ENCODE assay signal across 2 cellular contexts in the genomic region with DNA sequence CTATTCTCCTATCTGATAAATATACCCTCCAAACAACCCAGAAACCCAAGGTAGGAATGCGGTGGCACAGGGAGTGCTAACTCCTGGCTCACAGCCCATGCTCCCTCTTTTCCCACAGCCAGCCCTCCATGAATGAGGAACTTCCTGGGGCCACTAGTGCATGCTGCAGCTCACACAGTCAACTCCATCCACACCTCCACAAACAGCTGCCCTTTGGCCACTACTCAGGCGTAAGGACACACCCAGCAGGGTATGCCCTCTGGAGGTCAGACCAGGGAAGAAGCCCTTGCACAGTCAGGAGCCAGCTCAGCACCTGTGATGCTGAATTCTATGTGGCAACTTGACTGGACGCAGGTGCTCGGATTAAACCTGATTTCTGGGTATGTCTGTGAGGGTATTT.
A peak's percentile ranks its signal among the peaks of the same experiment; 100 is the strongest.
TF ChIP-seq lines count a peak whose summit lies in the region.

No MANE protein-coding gene starts in this region.

TF ChIP-seq in SK-N-SH, 30 proteins besides CTCF, POLR2A, EP300 and RAD21 (continued from another document):
- TF ChIP-seq NRF1 (IDR thresholded peaks at IDR 0.05; ENCODE audit: low read depth, low read length) (no peak), SIN3A (IDR thresholded peaks at IDR 0.05; ENCODE audit: borderline replicate concordance, low read depth, low read length) (no peak), RFX5 (IDR thresholded peaks at IDR 0.05; ENCODE audit: low read length) (no peak), FOXM1 (IDR thresholded peaks at IDR 0.05; ENCODE audit: low read depth) (no peak), YY1 (IDR thresholded peaks at IDR 0.05; ENCODE audit: low read depth) (no peak), GATA2 (CRISPR knock-in tag; IDR thresholded peaks at IDR 0.05) (no peak), FOSL2 (IDR thresholded peaks at IDR 0.05; ENCODE audit: borderline replicate concordance, low read depth) (no peak), MEF2A (IDR thresholded peaks at IDR 0.05; ENCODE audit: borderline replicate concordance, low read depth) (no peak), TCF12 (IDR thresholded peaks at IDR 0.05) (no peak), RXRA (IDR thresholded peaks at IDR 0.05; ENCODE audit: borderline replicate concordance, low read depth) (no peak)
- TF ChIP-seq, protein P1, sequence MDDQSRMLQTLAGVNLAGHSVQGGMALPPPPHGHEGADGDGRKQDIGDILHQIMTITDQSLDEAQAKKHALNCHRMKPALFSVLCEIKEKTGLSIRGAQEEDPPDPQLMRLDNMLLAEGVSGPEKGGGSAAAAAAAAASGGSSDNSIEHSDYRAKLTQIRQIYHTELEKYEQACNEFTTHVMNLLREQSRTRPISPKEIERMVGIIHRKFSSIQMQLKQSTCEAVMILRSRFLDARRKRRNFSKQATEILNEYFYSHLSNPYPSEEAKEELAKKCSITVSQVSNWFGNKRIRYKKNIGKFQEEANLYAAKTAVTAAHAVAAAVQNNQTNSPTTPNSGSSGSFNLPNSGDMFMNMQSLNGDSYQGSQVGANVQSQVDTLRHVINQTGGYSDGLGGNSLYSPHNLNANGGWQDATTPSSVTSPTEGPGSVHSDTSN (IDR thresholded peaks at IDR 0.05): no peak
- TF ChIP-seq, protein P2, sequence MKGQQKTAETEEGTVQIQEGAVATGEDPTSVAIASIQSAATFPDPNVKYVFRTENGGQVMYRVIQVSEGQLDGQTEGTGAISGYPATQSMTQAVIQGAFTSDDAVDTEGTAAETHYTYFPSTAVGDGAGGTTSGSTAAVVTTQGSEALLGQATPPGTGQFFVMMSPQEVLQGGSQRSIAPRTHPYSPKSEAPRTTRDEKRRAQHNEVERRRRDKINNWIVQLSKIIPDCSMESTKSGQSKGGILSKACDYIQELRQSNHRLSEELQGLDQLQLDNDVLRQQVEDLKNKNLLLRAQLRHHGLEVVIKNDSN (IDR thresholded peaks at IDR 0.05; ENCODE audit: borderline replicate concordance, low read depth): no peak
- TF ChIP-seq, protein P3, sequence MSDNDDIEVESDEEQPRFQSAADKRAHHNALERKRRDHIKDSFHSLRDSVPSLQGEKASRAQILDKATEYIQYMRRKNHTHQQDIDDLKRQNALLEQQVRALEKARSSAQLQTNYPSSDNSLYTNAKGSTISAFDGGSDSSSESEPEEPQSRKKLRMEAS (IDR thresholded peaks at IDR 0.05; ENCODE audit: low read depth): no peak

TF ChIP-seq in liver, 16 proteins besides CTCF, POLR2A, EP300 and RAD21 (continued from another document):
- TF ChIP-seq, protein P4, sequence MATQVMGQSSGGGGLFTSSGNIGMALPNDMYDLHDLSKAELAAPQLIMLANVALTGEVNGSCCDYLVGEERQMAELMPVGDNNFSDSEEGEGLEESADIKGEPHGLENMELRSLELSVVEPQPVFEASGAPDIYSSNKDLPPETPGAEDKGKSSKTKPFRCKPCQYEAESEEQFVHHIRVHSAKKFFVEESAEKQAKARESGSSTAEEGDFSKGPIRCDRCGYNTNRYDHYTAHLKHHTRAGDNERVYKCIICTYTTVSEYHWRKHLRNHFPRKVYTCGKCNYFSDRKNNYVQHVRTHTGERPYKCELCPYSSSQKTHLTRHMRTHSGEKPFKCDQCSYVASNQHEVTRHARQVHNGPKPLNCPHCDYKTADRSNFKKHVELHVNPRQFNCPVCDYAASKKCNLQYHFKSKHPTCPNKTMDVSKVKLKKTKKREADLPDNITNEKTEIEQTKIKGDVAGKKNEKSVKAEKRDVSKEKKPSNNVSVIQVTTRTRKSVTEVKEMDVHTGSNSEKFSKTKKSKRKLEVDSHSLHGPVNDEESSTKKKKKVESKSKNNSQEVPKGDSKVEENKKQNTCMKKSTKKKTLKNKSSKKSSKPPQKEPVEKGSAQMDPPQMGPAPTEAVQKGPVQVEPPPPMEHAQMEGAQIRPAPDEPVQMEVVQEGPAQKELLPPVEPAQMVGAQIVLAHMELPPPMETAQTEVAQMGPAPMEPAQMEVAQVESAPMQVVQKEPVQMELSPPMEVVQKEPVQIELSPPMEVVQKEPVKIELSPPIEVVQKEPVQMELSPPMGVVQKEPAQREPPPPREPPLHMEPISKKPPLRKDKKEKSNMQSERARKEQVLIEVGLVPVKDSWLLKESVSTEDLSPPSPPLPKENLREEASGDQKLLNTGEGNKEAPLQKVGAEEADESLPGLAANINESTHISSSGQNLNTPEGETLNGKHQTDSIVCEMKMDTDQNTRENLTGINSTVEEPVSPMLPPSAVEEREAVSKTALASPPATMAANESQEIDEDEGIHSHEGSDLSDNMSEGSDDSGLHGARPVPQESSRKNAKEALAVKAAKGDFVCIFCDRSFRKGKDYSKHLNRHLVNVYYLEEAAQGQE (IDR thresholded peaks at IDR 0.05): no peak
- TF ChIP-seq RXRA (IDR thresholded peaks at IDR 0.05): peak; percentile 65 to 88
- TF ChIP-seq HNF4G (IDR thresholded peaks at IDR 0.05): peak; percentile 61
- no peak for TF ChIP-seq TAF1 (conservative IDR thresholded peaks at IDR 0.05)
- TF ChIP-seq SP1 (IDR thresholded peaks at IDR 0.05): peak; percentile 69
- TF ChIP-seq, protein P3 (IDR thresholded peaks at IDR 0.05): no peak
- TF ChIP-seq, protein P5, sequence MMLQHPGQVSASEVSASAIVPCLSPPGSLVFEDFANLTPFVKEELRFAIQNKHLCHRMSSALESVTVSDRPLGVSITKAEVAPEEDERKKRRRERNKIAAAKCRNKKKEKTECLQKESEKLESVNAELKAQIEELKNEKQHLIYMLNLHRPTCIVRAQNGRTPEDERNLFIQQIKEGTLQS (IDR thresholded peaks at IDR 0.05): no peak
- TF ChIP-seq EGR1 (IDR thresholded peaks at IDR 0.05; ENCODE audit: low read depth in 2 of 2): no peak
- no peak for TF ChIP-seq FOXA2 (IDR thresholded peaks at IDR 0.05)
- no peak for TF ChIP-seq FOXA1 (IDR thresholded peaks at IDR 0.05)
